ENCODE assay signal across 11 cellular contexts in the genomic region with DNA sequence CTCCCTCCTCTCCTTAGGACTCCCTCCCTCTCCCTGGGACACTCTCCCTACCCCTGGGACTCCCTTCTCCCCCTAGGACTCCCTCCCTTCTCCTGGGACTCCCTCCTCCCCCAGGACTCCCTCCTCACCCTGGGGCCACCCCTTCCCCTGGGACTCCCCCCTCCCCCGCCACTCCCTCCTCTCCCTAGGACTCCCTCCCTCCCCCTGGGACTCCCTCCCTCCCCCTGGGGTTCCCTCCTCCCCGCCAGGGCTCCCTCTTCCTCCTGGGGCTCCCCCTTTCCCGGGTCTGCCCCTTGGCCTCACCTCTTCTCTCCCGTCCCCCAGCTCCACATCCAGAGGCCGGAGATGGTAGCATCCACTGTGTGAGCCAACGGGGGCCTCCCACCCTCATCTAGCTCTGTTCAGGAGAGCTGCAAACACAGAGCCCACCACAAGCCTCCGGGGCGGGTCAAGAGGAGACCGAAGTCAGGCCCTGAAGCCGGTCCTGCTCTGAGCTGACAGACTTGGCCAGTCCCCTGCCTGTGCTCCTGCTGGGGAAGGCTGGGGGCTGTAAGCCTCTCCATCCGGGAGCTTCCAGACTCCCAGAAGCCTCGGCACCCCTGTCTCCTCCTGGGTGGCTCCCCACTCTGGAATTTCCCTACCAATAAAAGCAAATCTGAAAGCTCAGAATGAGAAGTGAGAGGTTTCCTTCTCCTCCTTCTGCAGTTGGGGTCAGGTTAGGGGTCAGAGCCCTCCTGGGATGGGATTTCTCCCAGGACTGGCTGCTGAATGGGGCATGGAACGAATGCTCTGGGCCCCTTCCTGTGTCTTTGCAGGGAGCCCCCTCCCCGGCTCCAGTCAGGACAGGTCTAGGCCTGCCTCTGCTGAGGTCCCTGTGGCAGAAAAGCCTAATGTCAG. TPM values are rescaled to one million over a fixed set of nuclear protein-coding genes. Genes with fewer than 3 reads are reported as not detected.
DNase-seq lines count a peak whose midpoint lies in the region; ATAC-seq and TF ChIP-seq lines count a peak whose summit lies in the region.
"Had no signal": no experiment of that assay in that cellular context is flagged by ENCODE, and none has a peak within 500 bp of the region (broad histone marks: within the 10 kb centered on the region; RNA-seq: fewer than 3 reads in every experiment).

No MANE protein-coding gene starts in this region.

- H3K9ac ChIP-seq in colonic mucosa (ENCODE audit: low read depth in 2 of 2, low read length in 2 of 2): no peak overlapping the region

- ATAC-seq in GM18502 (IDR thresholded peaks at IDR 0.05; ENCODE audit: poor library complexity, unreplicated experiment) (peak; percentile 40), GM21390 (IDR thresholded peaks at IDR 0.05; ENCODE audit: unreplicated experiment) (no peak), left lobe of liver (no peak)
- peak; percentile 9 to 21 for ATAC-seq in activated T-cell treated with anti-CD3 and anti-CD28 coated beads, Interleukin-2, amount 50 U/mL, for 72 hours (replicated peaks in 1 of 2)

- peaks cover 24 to 48% (median 33%) of the 10 kb centered on the region in 3 donors for H3K27me3 Mint-ChIP-seq in CD14-positive monocyte (ENCODE audit: low read depth in 3 of 3)
- peaks cover 32% of the 10 kb centered on the region for H3K27me3 Mint-ChIP-seq in activated T-cell treated with anti-CD3 and anti-CD28 coated beads, Interleukin-2, amount 50 U/mL, for 72 hours (ENCODE audit: low read depth)

- H3K9me3 ChIP-seq in mesodermal cell (ENCODE audit: control insufficient read depth, low read length): no peaks in the 10 kb centered on the region
- no peaks in the 10 kb centered on the region for H3K9me3 ChIP-seq in colonic mucosa

- peaks cover 9% of the 10 kb centered on the region for H3K4me1 Mint-ChIP-seq in CD14-positive monocyte
- peaks cover 24% of the 10 kb centered on the region for H3K4me1 Mint-ChIP-seq in activated T-cell treated with anti-CD3 and anti-CD28 coated beads, Interleukin-2, amount 50 U/mL, for 72 hours (ENCODE audit: low read depth)

- WGBS in mesodermal cell (ENCODE audit: insufficient coverage in 2 of 2), 2 experiments: 18 to 26% methylated on average over 8 to 11 of the region's 14 CpGs

- TF ChIP-seq CTCF in CD14-positive monocyte (IDR thresholded peaks at IDR 0.05): no peak
- TF ChIP-seq CTCF in colonic mucosa (IDR thresholded peaks at IDR 0.05): no peak

- intact Hi-C loops in CD14-positive monocyte (cut with micrococcal nuclease): no loop called here
- intact Hi-C loops in colonic mucosa (cut with DNase I): no loop called here

- no peaks in the 10 kb centered on the region for H3K27me3 ChIP-seq in colonic mucosa

- DNase-seq in CD14-positive monocyte (ENCODE audit: low spot score): no peak
- DNase-seq in activated T-cell treated with anti-CD3 and anti-CD28 coated beads, Interleukin-2, amount 50 U/mL, for 72 hours: peak; percentile 10 to 32
- DNase-seq in colonic mucosa: no peak
- DNase-seq in left lobe of liver (ENCODE audit: low spot score): no peak
- DNase-seq in middle frontal gyrus (ENCODE audit: extremely low spot score, low spot score): no peak
- DNase-seq: activated CD4-positive, alpha-beta T cell treated with anti-CD3 and anti-CD28 coated beads for 1 hour; stimulated activated CD4-positive, alpha-beta T cell treated with anti-CD3 and anti-CD28 coated beads, Interleukin-2, amount 100 ng/mL, for 48 hours had no signal

- H3K4me1 ChIP-seq in mesodermal cell (ENCODE audit: control insufficient read depth, insufficient read depth, low read length, poor library complexity, severe bottlenecking) (peaks cover 10% of the 10 kb centered on the region), colonic mucosa (no peaks in the 10 kb centered on the region)

- H3K36me3 ChIP-seq in mesodermal cell (ENCODE audit: control insufficient read depth, insufficient read depth, low read length): peaks cover 11% of the 10 kb centered on the region
- peaks cover 4% of the 10 kb centered on the region for H3K36me3 ChIP-seq in colonic mucosa

- no peaks in the 10 kb centered on the region for H3K36me3 Mint-ChIP-seq in CD14-positive monocyte
- H3K36me3 Mint-ChIP-seq in activated T-cell treated with anti-CD3 and anti-CD28 coated beads, Interleukin-2, amount 50 U/mL, for 72 hours (ENCODE audit: insufficient read depth in 2 of 2): no peaks in the 10 kb centered on the region
- H3K36me3 Mint-ChIP-seq: type B pancreatic cell had no signal

- no peak overlapping the region for H3K4me3 Mint-ChIP-seq in CD14-positive monocyte
- peak overlapping the region; percentile 54 to 76 for H3K4me3 Mint-ChIP-seq in activated T-cell treated with anti-CD3 and anti-CD28 coated beads, Interleukin-2, amount 50 U/mL, for 72 hours
- H3K4me3 Mint-ChIP-seq: type B pancreatic cell had no signal

- H3K9me3 Mint-ChIP-seq in CD14-positive monocyte: peaks cover 0 to 7% (median 0%) of the 10 kb centered on the region in 7 donors
- H3K9me3 Mint-ChIP-seq in activated T-cell treated with anti-CD3 and anti-CD28 coated beads, Interleukin-2, amount 50 U/mL, for 72 hours: no peaks in the 10 kb centered on the region
- H3K9me3 Mint-ChIP-seq: type B pancreatic cell had no signal

- H3K27ac Mint-ChIP-seq in CD14-positive monocyte: peak overlapping the region in 6 of 7 donors; percentile 23 to 85 (median 36)
- H3K27ac Mint-ChIP-seq in activated T-cell treated with anti-CD3 and anti-CD28 coated beads, Interleukin-2, amount 50 U/mL, for 72 hours: peak overlapping the region; percentile 26
- H3K27ac Mint-ChIP-seq: type B pancreatic cell had no signal

- H3K27ac ChIP-seq in mesodermal cell (ENCODE audit: low read depth, low read length, severe bottlenecking) (peak overlapping the region; percentile 87), colonic mucosa (no peak overlapping the region)

- H3K4me3 ChIP-seq in mesodermal cell (ENCODE audit: extremely low read depth, insufficient read depth, low read length, poor library complexity, severe bottlenecking) (peak overlapping the region; percentile 21), colonic mucosa (no peak overlapping the region)

RNA-seq across cellular contexts. Expression of a gene that starts 1.4 kb away (rescaled TPM):
- not detected for polyA plus RNA-seq in CD14-positive monocyte
- not detected for total RNA-seq in activated T-cell treated with anti-CD3 and anti-CD28 coated beads, Interleukin-2, amount 50 U/mL, for 72 hours
- polyA plus RNA-seq in mesodermal cell (2013, experiment 1 of 2): not detected
- not detected for polyA plus RNA-seq in mesodermal cell (2013, experiment 2 of 2)
- total RNA-seq in colonic mucosa (1 to 10 TPM; 1.7 to 2.5 TPM), left lobe of liver (not detected)

RNA-seq across cellular contexts. Expression of a gene that starts 49.2 kb away (rescaled TPM):
- polyA plus RNA-seq in CD14-positive monocyte: not detected
- 1 to 10 TPM in 1 of 2 donors, not detected in 1; 1.6 TPM for total RNA-seq in activated T-cell treated with anti-CD3 and anti-CD28 coated beads, Interleukin-2, amount 50 U/mL, for 72 hours
- 13.2 TPM for polyA plus RNA-seq in mesodermal cell (2013, experiment 1 of 2)
- polyA plus RNA-seq in mesodermal cell (2013, experiment 2 of 2): 7.8 TPM
- total RNA-seq in colonic mucosa (100 to 1,000 TPM; 331 to 542 TPM), left lobe of liver (0.05 TPM)

Comparison
In these comparisons a context has a peak if more than half of its experiments do, and no peak if none do; other contexts are left out.
1. DNase-seq: peak in activated T-cell treated with anti-CD3 and anti-CD28 coated beads, Interleukin-2, amount 50 U/mL, for 72 hours (2 of 2); none in CD14-positive monocyte (single experiment), colonic mucosa (single experiment), left lobe of liver (single experiment) and middle frontal gyrus (single experiment).
2. H3K4me3 Mint-ChIP-seq: peak in activated T-cell treated with anti-CD3 and anti-CD28 coated beads, Interleukin-2, amount 50 U/mL, for 72 hours (2 of 2); none in CD14-positive monocyte (0 of 2).
3. ATAC-seq: peak in GM18502 (single experiment) and activated T-cell treated with anti-CD3 and anti-CD28 coated beads, Interleukin-2, amount 50 U/mL, for 72 hours (2 of 2); none in GM21390 (single experiment) and left lobe of liver (single experiment).
4. RNA of a gene that starts 49.2 kb away (total RNA-seq): 331 to 542 TPM in colonic mucosa; 1.6 TPM in activated T-cell treated with anti-CD3 and anti-CD28 coated beads, Interleukin-2, amount 50 U/mL, for 72 hours and 0.05 TPM in left lobe of liver (single experiment); every median in the first group is over 100 times any median in the second.